ENCODE assay signal across 1 cellular context in the genomic region with DNA sequence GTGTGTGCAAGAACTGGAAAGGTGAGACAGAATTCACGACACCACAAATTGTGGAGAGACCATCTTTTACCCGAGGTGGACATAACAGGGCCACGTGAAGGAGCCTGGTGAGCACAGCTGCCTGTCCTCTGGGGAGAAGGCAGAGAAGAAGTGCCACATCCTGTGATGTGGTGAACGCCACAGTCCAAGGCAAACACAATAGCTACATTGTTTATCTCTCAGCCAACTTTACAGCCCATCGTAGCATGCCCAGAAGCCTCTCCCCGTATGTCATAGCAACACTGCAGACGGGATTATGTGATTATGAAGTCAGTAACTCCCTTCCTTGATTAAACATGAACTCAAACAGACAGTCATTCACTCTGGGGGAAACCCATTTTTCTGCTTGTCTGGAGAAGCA.
A peak's percentile ranks its signal among the peaks of the same experiment; 100 is the strongest.
TF ChIP-seq lines count a peak whose summit lies in the region.

No MANE protein-coding gene starts in this region.

TF ChIP-seq in GM12878, 131 proteins besides CTCF, POLR2A, EP300 and RAD21 (continued from another document):
- TF ChIP-seq KLF5 (IDR thresholded peaks at IDR 0.05; ENCODE audit: partially characterized antibody) (no peak), SREBF2 (IDR thresholded peaks at IDR 0.05; ENCODE audit: low read length) (no peak), ZNF24 (IDR thresholded peaks at IDR 0.05) (peak; percentile 76)
- TF ChIP-seq, protein P1, sequence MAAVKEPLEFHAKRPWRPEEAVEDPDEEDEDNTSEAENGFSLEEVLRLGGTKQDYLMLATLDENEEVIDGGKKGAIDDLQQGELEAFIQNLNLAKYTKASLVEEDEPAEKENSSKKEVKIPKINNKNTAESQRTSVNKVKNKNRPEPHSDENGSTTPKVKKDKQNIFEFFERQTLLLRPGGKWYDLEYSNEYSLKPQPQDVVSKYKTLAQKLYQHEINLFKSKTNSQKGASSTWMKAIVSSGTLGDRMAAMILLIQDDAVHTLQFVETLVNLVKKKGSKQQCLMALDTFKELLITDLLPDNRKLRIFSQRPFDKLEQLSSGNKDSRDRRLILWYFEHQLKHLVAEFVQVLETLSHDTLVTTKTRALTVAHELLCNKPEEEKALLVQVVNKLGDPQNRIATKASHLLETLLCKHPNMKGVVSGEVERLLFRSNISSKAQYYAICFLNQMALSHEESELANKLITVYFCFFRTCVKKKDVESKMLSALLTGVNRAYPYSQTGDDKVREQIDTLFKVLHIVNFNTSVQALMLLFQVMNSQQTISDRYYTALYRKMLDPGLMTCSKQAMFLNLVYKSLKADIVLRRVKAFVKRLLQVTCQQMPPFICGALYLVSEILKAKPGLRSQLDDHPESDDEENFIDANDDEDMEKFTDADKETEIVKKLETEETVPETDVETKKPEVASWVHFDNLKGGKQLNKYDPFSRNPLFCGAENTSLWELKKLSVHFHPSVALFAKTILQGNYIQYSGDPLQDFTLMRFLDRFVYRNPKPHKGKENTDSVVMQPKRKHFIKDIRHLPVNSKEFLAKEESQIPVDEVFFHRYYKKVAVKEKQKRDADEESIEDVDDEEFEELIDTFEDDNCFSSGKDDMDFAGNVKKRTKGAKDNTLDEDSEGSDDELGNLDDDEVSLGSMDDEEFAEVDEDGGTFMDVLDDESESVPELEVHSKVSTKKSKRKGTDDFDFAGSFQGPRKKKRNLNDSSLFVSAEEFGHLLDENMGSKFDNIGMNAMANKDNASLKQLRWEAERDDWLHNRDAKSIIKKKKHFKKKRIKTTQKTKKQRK (IDR thresholded peaks at IDR 0.05; ENCODE audit: low read depth, low read length), result no peak
